ENCODE assay signal across 8 cellular contexts in the genomic region with DNA sequence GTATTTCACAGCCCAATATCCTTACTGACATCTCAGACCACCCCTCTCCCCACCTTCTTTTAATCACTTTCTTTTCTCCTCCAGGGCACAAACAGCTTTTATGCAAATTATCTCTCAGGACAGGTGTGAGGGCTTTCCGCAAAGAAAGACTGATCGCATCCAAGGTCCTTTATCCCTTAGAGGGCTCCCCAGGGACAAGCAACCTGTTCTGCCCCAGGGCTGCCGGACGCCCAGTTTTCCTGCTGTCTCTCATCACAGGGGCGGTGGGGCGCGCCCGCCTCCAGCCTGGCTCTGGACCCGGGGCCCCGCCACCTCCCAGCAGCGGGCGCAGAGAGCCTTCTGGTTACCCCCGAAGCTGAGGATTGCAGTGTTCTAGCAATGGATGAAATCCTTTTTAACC.
DNase-seq lines count a peak whose midpoint lies in the region; ATAC-seq, FAIRE-seq and TF ChIP-seq lines count a peak whose summit lies in the region.

No MANE protein-coding gene starts in this region.

- H3K36me3 ChIP-seq in endocrine pancreas (ENCODE audit: control insufficient read depth, insufficient read depth, low read length) (no peaks in the 10 kb centered on the region), neutrophil (no peaks in the 10 kb centered on the region)

- no peak for ATAC-seq in GM18505 (IDR thresholded peaks at IDR 0.05; ENCODE audit: unreplicated experiment)
- ATAC-seq in HG03460 (IDR thresholded peaks at IDR 0.05; ENCODE audit: unreplicated experiment): no peak

- no peak overlapping the region for H3K27ac ChIP-seq in neutrophil

- no peak overlapping the region for H3K4me3 ChIP-seq in endocrine pancreas (ENCODE audit: control insufficient read depth, insufficient read depth, low read length)
- H3K4me3 ChIP-seq in neutrophil (ENCODE audit: low read depth in 1 of 2, low read length in 1 of 2): peak overlapping the region; percentile 72 to 73

- peak; percentile 72 for FAIRE-seq in GM12892 (lab: Jason Lieb, UNC)

- H3K4me1 ChIP-seq in endocrine pancreas (ENCODE audit: control insufficient read depth, insufficient read depth, low read length) (no peaks in the 10 kb centered on the region), neutrophil (ENCODE audit: control insufficient read depth in 1 of 2, insufficient read depth in 1 of 2, low read depth in 1 of 2, low read length in 1 of 2) (peaks cover 6 to 11% of the 10 kb centered on the region in 2 experiments)

- H3K9me3 ChIP-seq in endocrine pancreas (ENCODE audit: control insufficient read depth, low read length): no peaks in the 10 kb centered on the region
- no peaks in the 10 kb centered on the region for H3K9me3 ChIP-seq in neutrophil

- peak overlapping the region; percentile 88 for H3K9ac ChIP-seq in endocrine pancreas (ENCODE audit: control insufficient read depth, insufficient read depth, low read length)

- no peak for TF ChIP-seq CTCF in neutrophil (IDR thresholded peaks at IDR 0.05)

- H3K27me3 ChIP-seq in endocrine pancreas (ENCODE audit: control insufficient read depth, insufficient read depth, low read length) (no peaks in the 10 kb centered on the region), neutrophil (no peaks in the 10 kb centered on the region)

- TF ChIP-seq POLR2A in GM12892 (IDR thresholded peaks at IDR 0.05; ENCODE audit: low read depth, low read length) (no peak), GM18505 (IDR thresholded peaks at IDR 0.05; ENCODE audit: borderline replicate concordance, extremely low read depth, insufficient read depth, insufficient read length) (no peak)

- DNase-seq in GM12892 (ENCODE audit: insufficient read length) (peak; percentile 14), NCI-H526 treated with DMSO at 0.1 percent for 48 hours (lab: John Stamatoyannopoulos, UW) (peak; percentile 65), RPMI8226 (no peak), AG08395 (ENCODE audit: low spot score) (no peak)

Comparison
In these comparisons a context has a peak if more than half of its experiments do, and no peak if none do; other contexts are left out.
1. DNase-seq: peak in GM12892 (single experiment) and NCI-H526 treated with DMSO at 0.1 percent for 48 hours (single experiment); none in RPMI8226 (single experiment) and AG08395 (single experiment).